Comparison of ENCODE assay signal across 10 cellular contexts in genomic region chr22:36367479-36367878, GRCh38. TPM values are rescaled to one million over a fixed set of nuclear protein-coding genes. Genes with fewer than 3 reads are reported as not detected.
DNase-seq lines count a peak whose midpoint lies in the region; ATAC-seq, FAIRE-seq and TF ChIP-seq lines count a peak whose summit lies in the region.
"Had no signal": no experiment of that assay in that cellular context is flagged by ENCODE, and none has a peak within 500 bp of the region (broad histone marks: within the 10 kb centered on the region; RNA-seq: fewer than 3 reads in every experiment).

No MANE protein-coding gene starts in this region.

- TF ChIP-seq EP300 in GM12878 (IDR thresholded peaks at IDR 0.05; ENCODE audit: borderline replicate concordance in 1 of 2, control insufficient read depth in 1 of 2, low read depth in 2 of 2, low read length in 2 of 2) = no peak

- H3K27me3 ChIP-seq in GM12878 (replicated peaks in 1 of 2; ENCODE audit: control insufficient read depth in 2 of 2, insufficient read depth in 2 of 2, low read length in 1 of 2) (no peaks in the 10 kb centered on the region), lower lobe of right lung (ENCODE audit: low read depth) (no peaks in the 10 kb centered on the region), stomach smooth muscle (ENCODE audit: control insufficient read depth in 1 of 2, insufficient read depth in 2 of 2, low read length in 2 of 2) (no peaks in the 10 kb centered on the region)

- peaks cover 87% of the 10 kb centered on the region for H3K4me1 Mint-ChIP-seq in T-helper 2 cell treated with Interferon-gamma antibody and Interleukin-4, amounts not matched to agents 5 μg/mL and 100 μg/mL, for 36 hours (ENCODE audit: low read depth)

- CTCF ChIA-PET in GM12878 (lab: Yijun Ruan, JAX) = no interaction called here

- no peak overlapping the region for H3K27ac ChIP-seq in GM12878 (ENCODE audit: control insufficient read depth, insufficient read depth)
- peak overlapping the region; percentile 66 for H3K27ac ChIP-seq in lower lobe of right lung
- H3K27ac ChIP-seq in stomach smooth muscle (ENCODE audit: low read length) = peak overlapping the region; percentile 77

- no peak overlapping the region for H3K4me2 ChIP-seq in GM12878 (ENCODE audit: control insufficient read depth, insufficient read depth)

- in situ Hi-C loops in GM12878 (cut with MboI) = no loop called here

- SMC1A ChIA-PET in GM12878 (lab: Charles Lee; ENCODE audit: uncharacterized antibody, unreplicated experiment) = interaction anchor here (1.3 kb wide), 1 partner anchor 12 kb away, joined by 3 read pairs; no protein-coding TSS in a partner anchor

- H3K36me3 Mint-ChIP-seq in T-helper 2 cell treated with Interferon-gamma antibody and Interleukin-4, amounts not matched to agents 5 μg/mL and 100 μg/mL, for 36 hours (ENCODE audit: low read depth) = peaks cover 61% of the 10 kb centered on the region

- BruUV-seq in GM12878 (replicated peaks; lab: Mats Ljungman, UMichigan) = no TSS peak

- H3K4me3 ChIP-seq in GM12878 (no peak overlapping the region), lower lobe of right lung (peak overlapping the region; percentile 32), stomach smooth muscle (ENCODE audit: low read length in 2 of 2) (peak overlapping the region; percentile 27 to 63)

- intact Hi-C loops in GM12878 (cut with micrococcal nuclease; ENCODE audit: unreplicated experiment) (no loop called here), lower lobe of right lung (cut with DNase I) (no loop called here)

- no peaks in the 10 kb centered on the region for H3K9me3 Mint-ChIP-seq in T-helper 2 cell treated with Interferon-gamma antibody and Interleukin-4, amounts not matched to agents 5 μg/mL and 100 μg/mL, for 36 hours

- H3K79me2 ChIP-seq in GM12878 (ENCODE audit: control insufficient read depth, insufficient read depth, low read length) = peaks cover 98% of the 10 kb centered on the region

- TF ChIP-seq RAD21 in GM12878 (IDR thresholded peaks at IDR 0.05; ENCODE audit: insufficient read depth, low read depth, low read length) = no peak

- H3K4me1 ChIP-seq in GM12878 (ENCODE audit: control insufficient read depth, insufficient read depth, low read length) = peaks cover 75% of the 10 kb centered on the region
- peaks cover 100% of the 10 kb centered on the region for H3K4me1 ChIP-seq in lower lobe of right lung
- H3K4me1 ChIP-seq in stomach smooth muscle (ENCODE audit: control insufficient read depth, insufficient read depth, low read length) = peaks cover 99% of the 10 kb centered on the region

- peak; percentile 4; the same call in 1 of the 2 replicates for TF ChIP-seq POLR2A in GM12878 (IDR thresholded peaks at IDR 0.05; ENCODE audit: low read depth, low read length)

- H3K9ac ChIP-seq in GM12878 (ENCODE audit: control insufficient read depth, insufficient read depth, low read length) (no peak overlapping the region), stomach smooth muscle (ENCODE audit: low read length in 2 of 2) (peak overlapping the region; percentile 18 to 62)

- RAD21 ChIA-PET in GM12878 (lab: Charles Lee; ENCODE audit: unreplicated experiment) = interaction anchor here (1.6 kb wide), 1 partner anchor 12 kb away, joined by 3 read pairs; no protein-coding TSS in a partner anchor

- POLR2A ChIA-PET in GM12878 (lab: Charles Lee) = no interaction called here

- H2AFZ ChIP-seq in GM12878 (ENCODE audit: control insufficient read depth, low read depth, low read length) = no peak overlapping the region

- H3K27me3 Mint-ChIP-seq in T-helper 2 cell treated with Interferon-gamma antibody and Interleukin-4, amounts not matched to agents 5 μg/mL and 100 μg/mL, for 36 hours (ENCODE audit: low read depth) = no peaks in the 10 kb centered on the region

- peaks cover 18 to 27% of the 10 kb centered on the region in 2 experiments; a peak in 3 of 4 replicates for H3K36me3 ChIP-seq in GM12878 (ENCODE audit: control insufficient read depth in 2 of 2, insufficient read depth in 2 of 2, low read length in 1 of 2)
- H3K36me3 ChIP-seq in lower lobe of right lung = peaks cover 7% of the 10 kb centered on the region
- H3K36me3 ChIP-seq in stomach smooth muscle (ENCODE audit: control insufficient read depth in 2 of 2, insufficient read depth in 2 of 2, low read length in 2 of 2) = peaks cover 4 to 9% of the 10 kb centered on the region in 2 donors

- no peak for ATAC-seq in GM12878
- ATAC-seq in lower lobe of right lung = no peak

- 45% methylated on average over 7 of the region's 7 CpGs for WGBS in GM12878 (ENCODE audit: insufficient coverage, insufficient replicate concordance, low lambda C conversion rate, missing lambda C conversion rate)

- no peak for FAIRE-seq in GM12878 (lab: Jason Lieb, UNC)
- FAIRE-seq: A204.1 had no signal

- DNase-seq in T-helper 2 cell treated with Interferon-gamma antibody and Interleukin-4, amounts not matched to agents 5 μg/mL and 100 μg/mL, for 36 hours (ENCODE audit: low spot score) = no peak
- DNase-seq in T-helper 2 cell (no peak), GM12878 (ENCODE audit: low read depth, low spot score) (no peak), lower lobe of right lung (peak; percentile 53), HuH-7.5 (ENCODE audit: low spot score) (no peak), HT-29 (ENCODE audit: low spot score) (no peak)
- no peak for DNase-seq in stimulated activated CD4-positive, alpha-beta T cell treated with anti-CD3 and anti-CD28 coated beads, Interleukin-15, amount 100 ng/mL, for 24 hours
- DNase-seq: T-helper 9 cell had no signal

- TF ChIP-seq CTCF in GM12878 (IDR thresholded peaks at IDR 0.05 in 2 of 3, conservative IDR thresholded peaks at IDR 0.05 in 1 of 3; ENCODE audit: control insufficient read depth in 2 of 3, extremely low read depth in 1 of 3, insufficient read depth in 1 of 3, low read depth in 3 of 3, low read length in 3 of 3) (no peak), lower lobe of right lung (IDR thresholded peaks at IDR 0.05) (no peak)

- peak overlapping the region; percentile 94 for H3K27ac Mint-ChIP-seq in T-helper 2 cell treated with Interferon-gamma antibody and Interleukin-4, amounts not matched to agents 5 μg/mL and 100 μg/mL, for 36 hours

- peaks cover 25% of the 10 kb centered on the region for H4K20me1 ChIP-seq in GM12878 (ENCODE audit: control insufficient read depth, insufficient read depth)

- H3K9me3 ChIP-seq in GM12878 (replicated peaks; ENCODE audit: control insufficient read depth, insufficient read depth, low read length) = no peaks in the 10 kb centered on the region
- no peaks in the 10 kb centered on the region for H3K9me3 ChIP-seq in lower lobe of right lung
- no peaks in the 10 kb centered on the region for H3K9me3 ChIP-seq in stomach smooth muscle (ENCODE audit: control insufficient read depth in 2 of 2, low read length in 2 of 2)

- H3K4me3 Mint-ChIP-seq in T-helper 2 cell treated with Interferon-gamma antibody and Interleukin-4, amounts not matched to agents 5 μg/mL and 100 μg/mL, for 36 hours = peak overlapping the region; percentile 72

TF ChIP-seq in GM12878, 131 proteins besides CTCF, POLR2A, EP300 and RAD21 (continues in another document):
- TF ChIP-seq RELA (IDR thresholded peaks at IDR 0.05; ENCODE audit: borderline replicate concordance, partially characterized antibody) = no peak
- no peak for TF ChIP-seq PAX8 (IDR thresholded peaks at IDR 0.05)
- TF ChIP-seq SPI1 (IDR thresholded peaks at IDR 0.05; ENCODE audit: borderline replicate concordance, insufficient read depth, low read depth, low read length) = no peak
- TF ChIP-seq HDAC2 (IDR thresholded peaks at IDR 0.05) = no peak
- no peak for TF ChIP-seq KLF5 (IDR thresholded peaks at IDR 0.05; ENCODE audit: partially characterized antibody)
- no peak for TF ChIP-seq SREBF1 (IDR thresholded peaks at IDR 0.05; ENCODE audit: low read length)

RNA-seq across cellular contexts. Expression of gene MYH9, which starts 20.3 kb away (rescaled TPM):
- 209 and 215 TPM in 2 replicates for total RNA-seq in GM12878 (2013; cell fraction: nucleolus; rRNA removed)
- total RNA-seq in GM12878 (2014; rRNA removed) (185 and 216 TPM in 2 replicates), GM12878 (2014; rRNA removed; fragmentation: Illumina TruSeq; extraction: Trizol) (82.8 and 83.1 TPM in 2 replicates), GM12878 (2021) (497 and 525 TPM in 2 replicates), lower lobe of right lung (659 TPM)
- 79.9 TPM for polyA plus RNA-seq in GM12878 (2011; ENCODE audit: low read depth)
- polyA plus RNA-seq in GM12878 (2011; rRNA removed) (42.4 and 98.6 TPM in 2 replicates), GM12878 (2014; fragmentation: Illumina TruSeq; extraction: Trizol) (123 and 125 TPM in 2 replicates), GM12878 (2014; fragmentation: Nextera tagmentation; extraction: Ambion mirVana) (1 to 10 TPM; 5.1 to 8.1 TPM), GM12878 (2014; rRNA removed) (165 and 198 TPM in 2 replicates), GM12878 (2016; fragmentation: Nextera tagmentation; extraction: Ambion mirVana) (100 to 1,000 TPM; 228 to 236 TPM)
- 51.0 and 59.8 TPM in 2 replicates for polyA plus RNA-seq in GM12878 (2011; cell fraction: cytosol; rRNA removed)
- 91.7 and 127 TPM in 2 replicates for polyA plus RNA-seq in GM12878 (2011; cell fraction: nucleus; rRNA removed)
- 154 and 166 TPM in 2 replicates for polyA plus RNA-seq in GM12878 (2012)
- 168 and 298 TPM in 2 replicates for polyA minus RNA-seq in GM12878 (2011; rRNA and poly(A)+ RNA removed)
- polyA minus RNA-seq in GM12878 (2011; cell fraction: cytosol; rRNA and poly(A)+ RNA removed) = 91.7 and 100 TPM in 2 replicates
- polyA minus RNA-seq in GM12878 (2011; cell fraction: nucleus; rRNA and poly(A)+ RNA removed) = 54.6 and 83.0 TPM in 2 replicates
- 258 and 259 TPM in 2 replicates for total RNA-seq in HT-29 (2014; rRNA removed; shearing (Covaris generic))
